Comparison of ENCODE assay signal across 25 cellular contexts in genomic region chr4:41331224-41331623, GRCh38.
"Had no signal": no experiment of that assay in that cellular context is flagged by ENCODE, and none has a peak within 500 bp of the region (broad histone marks: within the 10 kb centered on the region; RNA-seq: fewer than 3 reads in every experiment).

No MANE protein-coding gene starts in this region.

- H3K4me3 ChIP-seq: dorsolateral prefrontal cortex, gastrocnemius medialis, heart left ventricle, prostate gland, skin epidermis, suprapubic skin, transverse colon, uterus had no signal

- H3K9me3 ChIP-seq: gastrocnemius medialis, heart left ventricle, prostate gland, suprapubic skin, transverse colon, uterus had no signal

- H3K4me1 ChIP-seq: gastrocnemius medialis, transverse colon, uterus had no signal

- ATAC-seq: activated CD8-positive, alpha-beta memory T cell treated with anti-CD3 and anti-CD28 coated beads, Interleukin-2, amount 10 ng/mL, durations not matched to agents 7 days and 5 days; activated T-helper 17 cell treated with anti-CD3 and anti-CD28 coated beads, Interleukin-2, amount 50 U/mL, for 72 hours; gastrocnemius medialis; heart left ventricle; right cardiac atrium; stimulated activated naive CD8-positive, alpha-beta T cell treated with anti-CD3 and anti-CD28 coated beads, Interleukin-15, amount 100 ng/mL, for 72 hours had no signal

- H3K27me3 ChIP-seq: dorsolateral prefrontal cortex, gastrocnemius medialis, heart left ventricle, suprapubic skin, transverse colon, uterus had no signal

- H3K36me3 ChIP-seq: gastrocnemius medialis, heart left ventricle, prostate gland, suprapubic skin, transverse colon, uterus had no signal

- H3K27ac ChIP-seq: dorsolateral prefrontal cortex, gastrocnemius medialis, heart left ventricle, prostate gland, skin epidermis, suprapubic skin, transverse colon, uterus had no signal

- FAIRE-seq: colon had no signal

- DNase-seq: activated CD4-positive, alpha-beta memory T cell treated with anti-CD3 and anti-CD28 coated beads, Interleukin-2, amount 10 ng/mL, durations not matched to agents 7 days and 5 days; activated CD4-positive, alpha-beta T cell treated with anti-CD3 and anti-CD28 coated beads for 48 hours; activated CD4-positive, CD25-positive, alpha-beta regulatory T cell; activated CD8-positive, alpha-beta memory T cell treated with anti-CD3 and anti-CD28 coated beads, Interleukin-2, amount 10 ng/mL, durations not matched to agents 7 days and 5 days; activated naive CD4-positive, alpha-beta T cell; activated naive CD8-positive, alpha-beta T cell treated with anti-CD3 and anti-CD28 coated beads for 36 hours; amniotic stem cell; caudate nucleus; dorsolateral prefrontal cortex; gastrocnemius medialis; heart left ventricle; immature natural killer cell; right cardiac atrium; stimulated activated CD4-positive, alpha-beta T cell treated with anti-CD3 and anti-CD28 coated beads, Interleukin-15, amount 100 ng/mL, for 24 hours; stimulated activated CD4-positive, alpha-beta T cell treated with anti-CD3 and anti-CD28 coated beads, Interleukin-4, amount 100 ng/mL, for 1 hour; stimulated activated naive CD8-positive, alpha-beta T cell treated with anti-CD3 and anti-CD28 coated beads, Interleukin-15, amount 100 ng/mL, for 72 hours; T-helper 1 cell; T-helper 9 cell; transverse colon; uterus had no signal
